In genomic region chr10:119521443-119522204, GRCh38 we compare ENCODE assay signal across 10 cellular contexts. TPM values are rescaled to one million over a fixed set of nuclear protein-coding genes. Genes with fewer than 3 reads are reported as not detected.
A peak's percentile ranks its signal among the peaks of the same experiment; 100 is the strongest.
DNase-seq lines count a peak whose midpoint lies in the region; ATAC-seq, FAIRE-seq and TF ChIP-seq lines count a peak whose summit lies in the region.
"Had no signal": no experiment of that assay in that cellular context is flagged by ENCODE, and none has a peak within 500 bp of the region (broad histone marks: within the 10 kb centered on the region; RNA-seq: fewer than 3 reads in every experiment).

No MANE protein-coding gene starts in this region.

- H3K4me3 ChIP-seq in AG10803 (ENCODE audit: low read length) (no peak overlapping the region), HCT116 (replicated peaks in 1 of 2; ENCODE audit: low read depth in 1 of 2, low read length in 2 of 2) (peak overlapping the region in 1 of 2 experiments; percentile 33; a peak in 2 of 4 replicates), keratinocyte (ENCODE audit: control insufficient read depth in 2 of 3, extremely low read depth in 1 of 3, insufficient read depth in 2 of 3, low read depth in 1 of 3, low read length in 3 of 3) (no peak overlapping the region)

- POLR2A ChIA-PET in HCT116 (lab: Charles Lee), result interaction anchor here (0.7 to 2.7 kb wide), 3 partner anchors 13 to 32 kb away, joined by 3 to 9 read pairs (median 4); partner anchors contain the start of gene RGS10
- POLR2A ChIA-PET in activated naive CD8-positive, alpha-beta T cell treated with anti-CD3 and anti-CD28 coated beads, Interleukin-2, amount 10 ng/mL, durations not matched to agents 7 days and 5 days (lab: Charles Lee), result no interaction called here
- POLR2A ChIA-PET in GM10248 (lab: Yijun Ruan, JAX), result no interaction called here

- H3K9me3 Mint-ChIP-seq in activated naive CD8-positive, alpha-beta T cell treated with anti-CD3 and anti-CD28 coated beads, Interleukin-2, amount 10 ng/mL, durations not matched to agents 7 days and 5 days, result no peaks in the 10 kb centered on the region
- H3K9me3 Mint-ChIP-seq: activated CD4-positive, alpha-beta T cell treated with anti-CD3 and anti-CD28 coated beads, Interleukin-2, amount 10 ng/mL, durations not matched to agents 24 days and 14 days had no signal

- intact Hi-C loops in HCT116 (cut with micrococcal nuclease), result loop anchor here (2.0 kb wide), 1 partner anchor 21 kb away; the partner anchor contains the start of gene RGS10

- dilution Hi-C loops in keratinocyte (cut with MboI; ENCODE audit: extremely low pct_ligation_motif_present, low sequenced_read_pairs), result no loop called here

- H3K4me1 Mint-ChIP-seq in activated naive CD8-positive, alpha-beta T cell treated with anti-CD3 and anti-CD28 coated beads, Interleukin-2, amount 10 ng/mL, durations not matched to agents 7 days and 5 days, result peaks cover 48% of the 10 kb centered on the region

- no peaks in the 10 kb centered on the region for H3K27me3 Mint-ChIP-seq in activated naive CD8-positive, alpha-beta T cell treated with anti-CD3 and anti-CD28 coated beads, Interleukin-2, amount 10 ng/mL, durations not matched to agents 7 days and 5 days
- H3K27me3 Mint-ChIP-seq: activated CD4-positive, alpha-beta T cell treated with anti-CD3 and anti-CD28 coated beads, Interleukin-2, amount 10 ng/mL, durations not matched to agents 24 days and 14 days had no signal

- H3K9me2 ChIP-seq in HCT116 (ENCODE audit: insufficient read depth), result no peaks in the 10 kb centered on the region

- H3K4me2 ChIP-seq in HCT116 (ENCODE audit: low read length) (peak overlapping the region; percentile 67), keratinocyte (ENCODE audit: control insufficient read depth, extremely low read depth, insufficient read depth, low read depth, low read length) (peak overlapping the region; percentile 24)

- CTCF ChIA-PET in HCT116 (lab: Charles Lee) (interaction anchor here (1.0 to 1.6 kb wide), 2 partner anchors 32 to 322 kb away, joined by 3 to 5 read pairs; no protein-coding TSS in a partner anchor), GM10248 (lab: Yijun Ruan, JAX) (interaction anchor here (1.0 kb wide), 1 partner anchor 32 kb away, joined by 3 read pairs; no protein-coding TSS in a partner anchor)

- DNase-seq in AG10803 (ENCODE audit: low read depth) (peak; percentile 82), HCT116 (ENCODE audit: low read depth, low spot score) (peak; percentile 89), keratinocyte (ENCODE audit: low read depth, low spot score) (peak; percentile 30), NCI-H2029 (lab: John Stamatoyannopoulos, UW) (no peak), Kasumi-1 (lab: John Stamatoyannopoulos, UW) (no peak), NCI-H510A treated with DMSO at 0.1 percent for 48 hours (lab: John Stamatoyannopoulos, UW) (no peak), GM10248 (ENCODE audit: extremely low spot score) (no peak)
- DNase-seq in activated naive CD8-positive, alpha-beta T cell treated with anti-CD3 and anti-CD28 coated beads, Interleukin-2, amount 10 ng/mL, durations not matched to agents 7 days and 5 days, result no peak
- DNase-seq: activated CD4-positive, alpha-beta T cell treated with anti-CD3 and anti-CD28 coated beads, Interleukin-2, amount 10 ng/mL, durations not matched to agents 24 days and 14 days; NK-92 treated with Interleukin-12 subunit alpha and Interleukin-12 subunit beta, amount 100 ng/mL, for 24 hours had no signal

- peak; percentile 33 for ATAC-seq in HCT116
- no peak for ATAC-seq in activated naive CD8-positive, alpha-beta T cell treated with anti-CD3 and anti-CD28 coated beads, Interleukin-2, amount 10 ng/mL, durations not matched to agents 7 days and 5 days (ENCODE audit: low read depth)

- H3K27ac ChIP-seq in HCT116 (ENCODE audit: low read depth, low read length) (peak overlapping the region; percentile 66), keratinocyte (ENCODE audit: control insufficient read depth, insufficient read depth, low read length) (peak overlapping the region; percentile 23)

- peaks cover 0 to 26% of the 10 kb centered on the region in 2 experiments; a peak in 1 of 4 replicates for H3K36me3 ChIP-seq in HCT116 (ENCODE audit: control insufficient read depth in 1 of 2, insufficient read depth in 2 of 2, low read length in 2 of 2)
- H3K36me3 ChIP-seq in keratinocyte (ENCODE audit: control insufficient read depth in 2 of 2, extremely low read depth in 1 of 2, insufficient read depth in 2 of 2, low read length in 2 of 2), result peaks cover 3 to 18% of the 10 kb centered on the region in 2 experiments

- TF ChIP-seq CTCF in AG10803 (conservative IDR thresholded peaks at IDR 0.05; ENCODE audit: low read length) (no peak), HCT116 (IDR thresholded peaks at IDR 0.05 in 2 of 3, conservative IDR thresholded peaks at IDR 0.05 in 1 of 3; ENCODE audit: borderline replicate concordance in 1 of 3, insufficient read depth in 1 of 3, low read depth in 2 of 3, low read length in 2 of 3) (no peak), keratinocyte (optimal IDR thresholded peaks at IDR 0.05 in 1 of 3, IDR thresholded peaks at IDR 0.05 in 1 of 3, conservative IDR thresholded peaks at IDR 0.05 in 1 of 3; ENCODE audit: extremely low read depth in 1 of 3, insufficient read depth in 2 of 3, low read length in 3 of 3) (no peak), GM10248 (IDR thresholded peaks at IDR 0.05; ENCODE audit: control extremely low read depth, extremely low read depth, low read depth, missing control alignments) (no peak)

- TF ChIP-seq RAD21 in HCT116 (IDR thresholded peaks at IDR 0.05; ENCODE audit: low read depth), result no peak

- RAD21 ChIA-PET in HCT116 (lab: Charles Lee; ENCODE audit: low non-redundant PET in 1 of 2, low total read pairs in 2 of 2, uncharacterized antibody in 2 of 2, unreplicated experiment in 2 of 2), result no interaction called here

- H2AFZ ChIP-seq in HCT116 (ENCODE audit: low read depth, low read length, poor library complexity, severe bottlenecking) (no peak overlapping the region), keratinocyte (ENCODE audit: control insufficient read depth, low read length) (no peak overlapping the region)

- peak overlapping the region; percentile 51 for H3K27ac Mint-ChIP-seq in activated naive CD8-positive, alpha-beta T cell treated with anti-CD3 and anti-CD28 coated beads, Interleukin-2, amount 10 ng/mL, durations not matched to agents 7 days and 5 days
- H3K27ac Mint-ChIP-seq: activated CD4-positive, alpha-beta T cell treated with anti-CD3 and anti-CD28 coated beads, Interleukin-2, amount 10 ng/mL, durations not matched to agents 24 days and 14 days had no signal

- H3K36me3 Mint-ChIP-seq in activated naive CD8-positive, alpha-beta T cell treated with anti-CD3 and anti-CD28 coated beads, Interleukin-2, amount 10 ng/mL, durations not matched to agents 7 days and 5 days, result peaks cover 39% of the 10 kb centered on the region

- H3K4me1 ChIP-seq in HCT116 (ENCODE audit: control insufficient read depth in 1 of 2, insufficient read depth in 2 of 2, low read length in 2 of 2) (peaks cover 25 to 52% of the 10 kb centered on the region in 2 experiments), keratinocyte (ENCODE audit: control insufficient read depth, extremely low read depth, insufficient read depth, low read length) (peaks cover 38% of the 10 kb centered on the region)

- H3K79me2 ChIP-seq in HCT116 (ENCODE audit: insufficient read depth, low read length) (no peaks in the 10 kb centered on the region; the same call in 1 of the 2 replicates), keratinocyte (ENCODE audit: control insufficient read depth, insufficient read depth, low read length) (peaks cover 2% of the 10 kb centered on the region)

- H3K4me3 Mint-ChIP-seq in activated naive CD8-positive, alpha-beta T cell treated with anti-CD3 and anti-CD28 coated beads, Interleukin-2, amount 10 ng/mL, durations not matched to agents 7 days and 5 days, result no peak overlapping the region
- H3K4me3 Mint-ChIP-seq: activated CD4-positive, alpha-beta T cell treated with anti-CD3 and anti-CD28 coated beads, Interleukin-2, amount 10 ng/mL, durations not matched to agents 24 days and 14 days had no signal

- peak; percentile 94 for FAIRE-seq in keratinocyte (lab: Jason Lieb, UNC)

- TF ChIP-seq POLR2A in HCT116 (IDR thresholded peaks at IDR 0.05; ENCODE audit: borderline replicate concordance, extremely low read depth, insufficient read depth, insufficient read length), result no peak

- peak overlapping the region; percentile 53 for H3K9ac ChIP-seq in HCT116 (ENCODE audit: low read length)
- H3K9ac ChIP-seq in keratinocyte (ENCODE audit: control insufficient read depth, extremely low read depth, insufficient read depth, low read length), result no peak overlapping the region

- no peaks in the 10 kb centered on the region for H3K9me1 ChIP-seq in keratinocyte (ENCODE audit: control insufficient read depth, extremely low read depth, insufficient read depth, low read length)

- H4K20me1 ChIP-seq in HCT116 (ENCODE audit: insufficient read depth) (no peaks in the 10 kb centered on the region), keratinocyte (ENCODE audit: control insufficient read depth, extremely low read depth, insufficient read depth, low read length) (no peaks in the 10 kb centered on the region)

- H3K9me3 ChIP-seq in HCT116 (ENCODE audit: control insufficient read depth in 1 of 2, insufficient read depth in 1 of 2, low read depth in 1 of 2, low read length in 2 of 2) (no peaks in the 10 kb centered on the region), keratinocyte (ENCODE audit: control insufficient read depth, low read depth, low read length) (no peaks in the 10 kb centered on the region)

- H3K27me3 ChIP-seq in HCT116 (ENCODE audit: insufficient read depth, low read length) (no peaks in the 10 kb centered on the region), keratinocyte (ENCODE audit: control insufficient read depth, extremely low read depth, insufficient read depth, low read length) (no peaks in the 10 kb centered on the region)

- no TSS peak for BruUV-seq in HCT116 (replicated peaks; lab: Mats Ljungman, UMichigan)

TF ChIP-seq in HCT116, 20 proteins besides CTCF, POLR2A, EP300 and RAD21 (continues in another document):
- TF ChIP-seq ATF3 (IDR thresholded peaks at IDR 0.05), result no peak; the same call in 1 of the 2 replicates

RNA-seq across cellular contexts. Expression of gene RGS10, which starts 20.9 kb away (rescaled TPM):
- 96.7 TPM for total RNA-seq in HCT116 (2021; ENCODE audit: unreplicated experiment)
- 70.0 and 88.2 TPM in 2 replicates for polyA plus RNA-seq in HCT116 (2012)
- total RNA-seq in activated naive CD8-positive, alpha-beta T cell treated with anti-CD3 and anti-CD28 coated beads, Interleukin-2, amount 10 ng/mL, durations not matched to agents 7 days and 5 days, result 100 to 1,000 TPM; 157 to 159 TPM
- 51.0 to 87.8 TPM (median 66.4 TPM) in 3 replicates for polyA plus RNA-seq in keratinocyte
- polyA plus RNA-seq in keratinocyte (2011; ENCODE audit: low read depth), result 26.7 TPM
- 79.8 and 97.8 TPM in 2 replicates for polyA plus RNA-seq in keratinocyte (2011; cell fraction: cytosol; rRNA removed)
- polyA plus RNA-seq in keratinocyte (2011; cell fraction: nucleus; rRNA removed), result 16.2 and 23.1 TPM in 2 replicates
- polyA plus RNA-seq in keratinocyte (2012; ENCODE audit: low replicate concordance), result 62.0 and 82.8 TPM in 2 replicates
- polyA minus RNA-seq in keratinocyte, result 2.9 to 22.3 TPM (median 17.0 TPM) in 3 replicates
- polyA minus RNA-seq in keratinocyte (2011; cell fraction: cytosol; rRNA and poly(A)+ RNA removed), result 43.5 TPM
- 6.0 and 6.7 TPM in 2 replicates for polyA minus RNA-seq in keratinocyte (2011; cell fraction: nucleus; rRNA and poly(A)+ RNA removed)

Comparison
In these comparisons a context has a peak if more than half of its experiments do, and no peak if none do; other contexts are left out.
1. DNase-seq: peak in AG10803 (single experiment), HCT116 (single experiment) and keratinocyte (single experiment); none in activated naive CD8-positive, alpha-beta T cell treated with anti-CD3 and anti-CD28 coated beads, Interleukin-2, amount 10 ng/mL, durations not matched to agents 7 days and 5 days (single experiment), NCI-H2029 (single experiment), Kasumi-1 (0 of 2), NCI-H510A treated with DMSO at 0.1 percent for 48 hours (single experiment) and GM10248 (single experiment).